In genomic region chr6:23754197-23754596, GRCh38 we compare ENCODE assay signal across 17 cellular contexts.
DNase-seq lines count a peak whose midpoint lies in the region; ATAC-seq, FAIRE-seq and TF ChIP-seq lines count a peak whose summit lies in the region.
"Had no signal": no experiment of that assay in that cellular context is flagged by ENCODE, and none has a peak within 500 bp of the region (broad histone marks: within the 10 kb centered on the region; RNA-seq: fewer than 3 reads in every experiment).

No MANE protein-coding gene starts in this region.

- H3K9ac ChIP-seq in HepG2 (ENCODE audit: insufficient read depth, low read depth, low read length): no peak overlapping the region
- no peak overlapping the region for H3K9ac ChIP-seq in OCI-LY3 (ENCODE audit: low read length)
- H3K9ac ChIP-seq in colonic mucosa (ENCODE audit: low read depth in 2 of 2, low read length in 2 of 2): no peak overlapping the region

- H3K4me2 ChIP-seq in HepG2 (ENCODE audit: low read depth, low read length): no peak overlapping the region
- H3K4me2 ChIP-seq in OCI-LY3 (ENCODE audit: low read length): no peak overlapping the region

- H3K9me3 ChIP-seq in HepG2 (ENCODE audit: low read length) (peaks cover 7% of the 10 kb centered on the region; the same call in 1 of the 2 replicates), right lobe of liver (no peaks in the 10 kb centered on the region), OCI-LY3 (ENCODE audit: insufficient read depth, low read length) (no peaks in the 10 kb centered on the region), colonic mucosa (no peaks in the 10 kb centered on the region)

- H3K27ac ChIP-seq in HepG2 (ENCODE audit: extremely low read length, insufficient read depth, low read length) (no peak overlapping the region), right lobe of liver (no peak overlapping the region), OCI-LY3 (ENCODE audit: low read length) (no peak overlapping the region), colonic mucosa (no peak overlapping the region)

- POLR2A ChIA-PET in HepG2 (lab: Yijun Ruan, JAX): no interaction called here

- no peak overlapping the region for H3K4me3 ChIP-seq in HepG2 (replicated peaks in 1 of 3; ENCODE audit: insufficient read depth in 1 of 3, low read depth in 2 of 3, low read length in 3 of 3)
- H3K4me3 ChIP-seq in right lobe of liver: no peak overlapping the region
- H3K4me3 ChIP-seq in OCI-LY3 (ENCODE audit: low read length): no peak overlapping the region
- no peak overlapping the region for H3K4me3 ChIP-seq in epithelial cell of esophagus (ENCODE audit: low read length)
- H3K4me3 ChIP-seq in colonic mucosa: no peak overlapping the region

- no TSS peak for BruUV-seq in HepG2 (replicated peaks; lab: Mats Ljungman, UMichigan)

- ATAC-seq in HepG2 (no peak), right lobe of liver (no peak), GM21528 (IDR thresholded peaks at IDR 0.05; ENCODE audit: low FRiP score, unreplicated experiment) (no peak)
- ATAC-seq: activated T-helper 17 cell treated with anti-CD3 and anti-CD28 coated beads, Interleukin-2, amount 50 U/mL, for 72 hours; right cardiac atrium; Right ventricle myocardium inferior had no signal

- intact Hi-C loops in HepG2 (cut with micrococcal nuclease; ENCODE audit: unreplicated experiment) (no loop called here), right lobe of liver (cut with DNase I) (no loop called here), colonic mucosa (cut with DNase I) (no loop called here)

- DNase-seq in HepG2 (ENCODE audit: low spot score) (no peak), right lobe of liver (no peak), epithelial cell of esophagus (ENCODE audit: low read depth) (peak; percentile 5), colonic mucosa (no peak), MV-4-11 (lab: John Stamatoyannopoulos, UW) (no peak), GM12891 (ENCODE audit: insufficient read length, low spot score) (no peak)
- DNase-seq: COR-L47; mesenchymal stem cell; NCI-H2081 treated with DMSO at 0.1 percent for 48 hours; NCI-H774; right cardiac atrium; stimulated activated CD4-positive, alpha-beta T cell treated with anti-CD3 and anti-CD28 coated beads, Interleukin-1b, Interleukin-23, amount 100 ng/mL, for 48 hours had no signal

- H2AFZ ChIP-seq in HepG2 (ENCODE audit: low read length) (no peak overlapping the region), OCI-LY3 (ENCODE audit: low read depth, low read length) (no peak overlapping the region)

- no peaks in the 10 kb centered on the region for H3K36me3 ChIP-seq in HepG2 (replicated peaks in 1 of 2; ENCODE audit: control insufficient read depth in 1 of 2, insufficient read depth in 2 of 2, low read length in 2 of 2)
- no peaks in the 10 kb centered on the region for H3K36me3 ChIP-seq in right lobe of liver
- no peaks in the 10 kb centered on the region for H3K36me3 ChIP-seq in OCI-LY3 (replicated peaks; ENCODE audit: low read depth, low read length)
- H3K36me3 ChIP-seq in colonic mucosa: no peaks in the 10 kb centered on the region

- no peak for TF ChIP-seq RAD21 in HepG2 (CRISPR knock-in tag; IDR thresholded peaks at IDR 0.05)

- H3K27me3 ChIP-seq in HepG2 (ENCODE audit: control insufficient read depth in 1 of 2, insufficient read depth in 2 of 2, low read length in 2 of 2): no peaks in the 10 kb centered on the region
- no peaks in the 10 kb centered on the region for H3K27me3 ChIP-seq in right lobe of liver
- no peaks in the 10 kb centered on the region for H3K27me3 ChIP-seq in OCI-LY3 (ENCODE audit: low read depth, low read length)
- H3K27me3 ChIP-seq in colonic mucosa: no peaks in the 10 kb centered on the region

- H3K4me1 ChIP-seq in HepG2 (ENCODE audit: insufficient read depth, low read length): no peaks in the 10 kb centered on the region
- H3K4me1 ChIP-seq in right lobe of liver: no peaks in the 10 kb centered on the region
- no peaks in the 10 kb centered on the region for H3K4me1 ChIP-seq in OCI-LY3 (ENCODE audit: low read length)
- no peaks in the 10 kb centered on the region for H3K4me1 ChIP-seq in colonic mucosa

- TF ChIP-seq POLR2A in HepG2 (IDR thresholded peaks at IDR 0.05; ENCODE audit: insufficient read depth in 1 of 2, low read depth in 2 of 2, low read length in 2 of 2) (no peak), right lobe of liver (IDR thresholded peaks at IDR 0.05) (no peak), GM12891 (IDR thresholded peaks at IDR 0.05; ENCODE audit: low read depth, low read length) (no peak)

- CTCF ChIA-PET in HepG2 (lab: Yijun Ruan, JAX; ENCODE audit: low intra/inter-chr PET ratio, low total read pairs): no interaction called here

- in situ Hi-C loops in HepG2 (cut with HindIII; ENCODE audit: extremely low pct_ligation_motif_present, low pct_unique_long_range_greater_than_20kb): no loop called here

- TF ChIP-seq CTCF in HepG2 (CRISPR knock-in tag; IDR thresholded peaks at IDR 0.05) (peak; percentile 13; the same call in 1 of the 2 replicates), right lobe of liver (IDR thresholded peaks at IDR 0.05) (no peak), OCI-LY3 (IDR thresholded peaks at IDR 0.05; ENCODE audit: low read depth, low read length) (peak; percentile 45), epithelial cell of esophagus (IDR thresholded peaks at IDR 0.05; ENCODE audit: insufficient read depth, low read depth, low read length, missing control alignments) (no peak), colonic mucosa (IDR thresholded peaks at IDR 0.05) (no peak)

- WGBS in HepG2 (ENCODE audit: low lambda C conversion rate): 4% methylated on average over 1 of the region's 1 CpG
- WGBS in right lobe of liver (ENCODE audit: insufficient coverage, low coverage, low lambda C conversion rate, missing lambda C conversion rate): 75% methylated on average over 1 of the region's 1 CpG

- no peaks in the 10 kb centered on the region for H3K79me2 ChIP-seq in HepG2 (ENCODE audit: insufficient read depth, low read length)
- no peaks in the 10 kb centered on the region for H3K79me2 ChIP-seq in OCI-LY3 (ENCODE audit: low read length)

- TF ChIP-seq EP300 in HepG2 (IDR thresholded peaks at IDR 0.05; ENCODE audit: low read depth in 2 of 2, low read length in 2 of 2) (no peak), HepG2 (CRISPR knock-in tag; IDR thresholded peaks at IDR 0.05; ENCODE audit: borderline replicate concordance) (no peak)

- H4K20me1 ChIP-seq in HepG2 (ENCODE audit: insufficient read depth, low read length) (no peaks in the 10 kb centered on the region), OCI-LY3 (ENCODE audit: insufficient read depth, low read length) (no peaks in the 10 kb centered on the region)

- FAIRE-seq in HepG2 (lab: Jason Lieb, UNC) (no peak), GM12891 (lab: Jason Lieb, UNC) (no peak)
- FAIRE-seq: frontal cortex had no signal

TF ChIP-seq in HepG2, 621 proteins besides CTCF, POLR2A, EP300 and RAD21 (continues in another document):
- no peak for TF ChIP-seq BCLAF1 (IDR thresholded peaks at IDR 0.05)
- TF ChIP-seq XRCC5 (optimal IDR thresholded peaks at IDR 0.05; ENCODE audit: low read length): no peak
- TF ChIP-seq STAG1 (CRISPR knock-in tag; IDR thresholded peaks at IDR 0.05): peak; percentile 14; the same call in 1 of the 2 replicates
- no peak for TF ChIP-seq RFXAP (CRISPR knock-in tag; IDR thresholded peaks at IDR 0.05; ENCODE audit: borderline replicate concordance)

TF ChIP-seq in GM12891, 5 proteins besides CTCF, POLR2A, EP300 and RAD21:
- TF ChIP-seq POU2F2 (IDR thresholded peaks at IDR 0.05; ENCODE audit: low read depth, low read length) (no peak), SPI1 (IDR thresholded peaks at IDR 0.05; ENCODE audit: low read depth, low read length) (no peak), PAX5 (IDR thresholded peaks at IDR 0.05; ENCODE audit: insufficient read depth, low read length, severe bottlenecking) (no peak), POLR2AphosphoS5 (IDR thresholded peaks at IDR 0.05; ENCODE audit: low read depth, low read length) (no peak), TAF1 (IDR thresholded peaks at IDR 0.05; ENCODE audit: low read depth, low read length) (no peak)

Comparison
In these comparisons a context has a peak if more than half of its experiments do, and no peak if none do; other contexts are left out.
1. CTCF ChIP-seq: peak in HepG2 (single experiment) and OCI-LY3 (single experiment); none in right lobe of liver (0 of 4), epithelial cell of esophagus (single experiment) and colonic mucosa (single experiment).